ENCODE assay signal across 16 cellular contexts in the genomic region with DNA sequence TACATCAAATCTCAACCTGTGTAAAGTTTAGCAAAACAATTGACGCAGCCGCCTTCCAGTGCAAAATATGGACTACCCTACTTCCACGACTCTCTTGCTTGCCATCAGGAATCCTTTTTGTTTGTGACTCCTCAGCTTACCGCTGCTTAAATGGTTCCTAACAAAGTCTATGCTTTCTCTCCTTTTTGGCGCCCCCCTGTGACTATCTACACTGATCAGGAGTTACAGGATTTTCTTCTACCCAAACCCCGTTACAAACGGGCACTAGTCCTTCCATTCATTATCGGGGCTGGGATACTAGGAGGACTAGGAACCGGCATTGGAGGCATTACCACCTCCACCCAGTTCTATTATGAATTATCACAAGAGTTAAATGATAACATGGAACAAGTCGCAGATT.
"Had no signal": no experiment of that assay in that cellular context is flagged by ENCODE, and none has a peak within 500 bp of the region (broad histone marks: within the 10 kb centered on the region; RNA-seq: fewer than 3 reads in every experiment).

No MANE protein-coding gene starts in this region.

- ATAC-seq: foreskin keratinocyte; left lobe of liver; mucosa of descending colon; naive thymus-derived CD8-positive, alpha-beta T cell; right cardiac atrium; stimulated activated naive CD8-positive, alpha-beta T cell treated with anti-CD3 and anti-CD28 coated beads, Interleukin-15, Interleukin-2, amounts not matched to agents 100 U/mL and 50 U/mL, for 24 hours had no signal

- H3K27ac ChIP-seq: foreskin keratinocyte, ovary, suprapubic skin, thyroid gland had no signal

- H3K27me3 Mint-ChIP-seq: effector memory CD8-positive, alpha-beta T cell; type B pancreatic cell had no signal

- H3K4me3 Mint-ChIP-seq: naive thymus-derived CD8-positive, alpha-beta T cell; type B pancreatic cell had no signal

- DNase-seq: foreskin keratinocyte; islet precursor cell; mammary epithelial cell; mucosa of descending colon; naive thymus-derived CD8-positive, alpha-beta T cell; ovary; right cardiac atrium; small intestine; stimulated activated CD4-positive, alpha-beta T cell treated with anti-CD3 and anti-CD28 coated beads, Interleukin-12 subunit alpha, Interleukin-12 subunit beta, amount 100 ng/mL, for 4 hours; stimulated activated CD4-positive, alpha-beta T cell treated with anti-CD3 and anti-CD28 coated beads, Interleukin-2, amount 100 ng/mL, for 48 hours; stimulated activated naive CD8-positive, alpha-beta T cell treated with anti-CD3 and anti-CD28 coated beads, Interleukin-15, Interleukin-2, amounts not matched to agents 100 U/mL and 50 U/mL, for 24 hours; thyroid gland had no signal

- H3K9me3 ChIP-seq: ovary, suprapubic skin, thyroid gland had no signal

- H3K27ac Mint-ChIP-seq: naive thymus-derived CD8-positive, alpha-beta T cell; type B pancreatic cell had no signal

- H3K36me3 Mint-ChIP-seq: naive thymus-derived CD8-positive, alpha-beta T cell; type B pancreatic cell had no signal

- H3K4me1 ChIP-seq: foreskin keratinocyte, suprapubic skin, thyroid gland had no signal

- H3K4me3 ChIP-seq: mucosa of descending colon, ovary, suprapubic skin, thyroid gland had no signal

- H3K27me3 ChIP-seq: foreskin keratinocyte, ovary, suprapubic skin, thyroid gland had no signal

- H3K36me3 ChIP-seq: ovary, suprapubic skin, thyroid gland had no signal
